In genomic region chr5:35112300-35112699, GRCh38 we compare ENCODE assay signal across 1 cellular context.
A peak's percentile ranks its signal among the peaks of the same experiment; 100 is the strongest.
TF ChIP-seq lines count a peak whose summit lies in the region.

No MANE protein-coding gene starts in this region.

TF ChIP-seq in H1, 55 proteins besides CTCF, POLR2A, EP300 and RAD21:
- TF ChIP-seq CBX8 (IDR thresholded peaks at IDR 0.05; ENCODE audit: borderline replicate concordance, low read depth, low read length) (no peak), MAX (IDR thresholded peaks at IDR 0.05) (peak; percentile 76), CHD7 (IDR thresholded peaks at IDR 0.05; ENCODE audit: insufficient replicate concordance, low read length) (no peak), KDM5A (IDR thresholded peaks at IDR 0.05; ENCODE audit: low read length) (no peak), RFX5 (IDR thresholded peaks at IDR 0.05; ENCODE audit: borderline replicate concordance, low read depth, low read length) (no peak), KDM4A (IDR thresholded peaks at IDR 0.05; ENCODE audit: low read depth, low read length, severe bottlenecking) (no peak), E2F6 (IDR thresholded peaks at IDR 0.05) (peak; percentile 84), SP2 (IDR thresholded peaks at IDR 0.05; ENCODE audit: low read length) (no peak)
